3 cellular contexts compared by ENCODE assay signal in genomic region chr16:71547168-71547567, GRCh38.
TF ChIP-seq lines count a peak whose summit lies in the region.

No MANE protein-coding gene starts in this region.

TF ChIP-seq in HepG2, 621 proteins besides CTCF, POLR2A, EP300 and RAD21:
- no peak for TF ChIP-seq HOXA7 (CRISPR knock-in tag; IDR thresholded peaks at IDR 0.05)
- TF ChIP-seq MAFK (conservative IDR thresholded peaks at IDR 0.05 in 1 of 2, IDR thresholded peaks at IDR 0.05 in 1 of 2; ENCODE audit: low read length in 2 of 2), result peak; percentile 71 to 76
- TF ChIP-seq MAFF (IDR thresholded peaks at IDR 0.05; ENCODE audit: low read depth, low read length), result peak; percentile 49; the same call in 1 of the 2 replicates

TF ChIP-seq in A549, 52 proteins besides CTCF, POLR2A, EP300 and RAD21:
- TF ChIP-seq ZFP36 (IDR thresholded peaks at IDR 0.05; ENCODE audit: borderline replicate concordance, partially characterized antibody), result no peak
- peak; percentile 28 for TF ChIP-seq MAFK (IDR thresholded peaks at IDR 0.05; ENCODE audit: partially characterized antibody)

TF ChIP-seq in K562, 482 proteins besides CTCF, POLR2A, EP300 and RAD21:
- TF ChIP-seq C11orf30 (IDR thresholded peaks at IDR 0.05; ENCODE audit: low read depth) (peak; percentile 44; the same call in 1 of the 2 replicates), GTF2E2 (tag; IDR thresholded peaks at IDR 0.05) (no peak), ZNF316 (IDR thresholded peaks at IDR 0.05) (peak; percentile 68), GATAD2A (IDR thresholded peaks at IDR 0.05) (no peak), ZNF431 (CRISPR knock-in tag; IDR thresholded peaks at IDR 0.05) (no peak), RNF219 (CRISPR knock-in tag; IDR thresholded peaks at IDR 0.05) (no peak)
